9 cellular contexts compared by ENCODE assay signal in genomic region chr7:88964418-88964817, GRCh38.
"Had no signal": no experiment of that assay in that cellular context is flagged by ENCODE, and none has a peak within 500 bp of the region (broad histone marks: within the 10 kb centered on the region; RNA-seq: fewer than 3 reads in every experiment).

No MANE protein-coding gene starts in this region.

- H3K4me1 Mint-ChIP-seq: IgD-negative memory B cell had no signal

- H3K9ac ChIP-seq: KMS-11 had no signal

- H3K4me3 Mint-ChIP-seq: H9, HFFc6, IgD-negative memory B cell had no signal

- H3K4me2 ChIP-seq: KMS-11 had no signal

- FAIRE-seq: H54 had no signal

- H3K36me3 Mint-ChIP-seq: IgD-negative memory B cell had no signal

- DNase-seq: GOT3, H9, HFFc6, KBM-7 had no signal

- H3K27me3 Mint-ChIP-seq: IgD-negative memory B cell had no signal

- ATAC-seq: HCT116 had no signal

- H3K27ac Mint-ChIP-seq: HFFc6, IgD-negative memory B cell had no signal

- H3K27ac ChIP-seq: HL-60, KMS-11 had no signal
